ENCODE assay signal across 19 cellular contexts in genomic region chr12:124261885-124262284, GRCh38. TPM values are rescaled to one million over a fixed set of nuclear protein-coding genes. Genes with fewer than 3 reads are reported as not detected.
DNase-seq lines count a peak whose midpoint lies in the region; ATAC-seq lines count a peak whose summit lies in the region.
"Had no signal": no experiment of that assay in that cellular context is flagged by ENCODE, and none has a peak within 500 bp of the region (broad histone marks: within the 10 kb centered on the region; RNA-seq: fewer than 3 reads in every experiment).

No MANE protein-coding gene starts in this region.

- ATAC-seq in aorta (ENCODE audit: low FRiP score) (peak; percentile 44), right cardiac atrium (no peak), HG03432 (IDR thresholded peaks at IDR 0.05; ENCODE audit: unreplicated experiment) (no peak)
- ATAC-seq: HCT116 had no signal

- no peaks in the 10 kb centered on the region for H3K36me3 ChIP-seq in BLaER1
- H3K36me3 ChIP-seq in neuronal stem cell (replicated peaks in 1 of 2; ENCODE audit: control insufficient read depth in 2 of 2, insufficient read depth in 2 of 2, low read length in 2 of 2), result no peaks in the 10 kb centered on the region
- H3K36me3 ChIP-seq in aorta (ENCODE audit: control insufficient read depth in 1 of 2, insufficient read depth in 2 of 2, low read length in 1 of 2), result no peaks in the 10 kb centered on the region

- H2BK5ac ChIP-seq in neuronal stem cell (ENCODE audit: low read length), result no peak overlapping the region

- no peak overlapping the region for H4K8ac ChIP-seq in neuronal stem cell (ENCODE audit: low read depth, low read length)

- H4K91ac ChIP-seq in neuronal stem cell (ENCODE audit: low read depth, low read length, poor library complexity), result no peak overlapping the region

- no peak overlapping the region for H2AFZ ChIP-seq in neuronal stem cell (ENCODE audit: low read length)

- no CpG with 5 or more reads among the region's 12 CpGs for WGBS in neuronal stem cell (ENCODE audit: extremely low coverage in 2 of 2, insufficient read length in 2 of 2, insufficient replicate concordance in 1 of 2), 2 donors
- 94 to 96% methylated on average over 12 of the region's 12 CpGs for WGBS in aorta, 2 donors
- 93% methylated on average over 12 of the region's 12 CpGs for WGBS in right cardiac atrium

- peak overlapping the region; percentile 11 for H2AK5ac ChIP-seq in neuronal stem cell (ENCODE audit: low read depth, low read length)

- no peaks in the 10 kb centered on the region for H3K79me1 ChIP-seq in neuronal stem cell (ENCODE audit: low read depth, low read length)

- H3K4ac ChIP-seq in neuronal stem cell (ENCODE audit: low read length), result no peak overlapping the region

- H2BK120ac ChIP-seq in neuronal stem cell (ENCODE audit: low read depth, low read length), result no peak overlapping the region

- H2BK15ac ChIP-seq in neuronal stem cell (ENCODE audit: low read length), result no peak overlapping the region

- H3K9ac ChIP-seq in BLaER1 (peak overlapping the region; percentile 16; the same call in 1 of the 2 replicates), neuronal stem cell (ENCODE audit: low read depth, low read length, poor library complexity) (no peak overlapping the region)

- H3K27me3 ChIP-seq in BLaER1 (no peaks in the 10 kb centered on the region), neuronal stem cell (ENCODE audit: control insufficient read depth in 3 of 3, insufficient read depth in 3 of 3, low read depth in 1 of 3, low read length in 3 of 3) (peaks cover 0 to 3% (median 0%) of the 10 kb centered on the region in 3 experiments), aorta (ENCODE audit: control insufficient read depth in 1 of 2, insufficient read depth in 2 of 2, low read length in 1 of 2) (no peaks in the 10 kb centered on the region), right cardiac atrium (ENCODE audit: control insufficient read depth, insufficient read depth) (no peaks in the 10 kb centered on the region)

- no peak overlapping the region for H3K14ac ChIP-seq in neuronal stem cell (ENCODE audit: low read length)

- peak; percentile 53 for DNase-seq in ELF-1 (ENCODE audit: low read depth, low spot score)
- DNase-seq in neuronal stem cell (ENCODE audit: low spot score), result no peak
- no peak for DNase-seq in aorta
- DNase-seq in right cardiac atrium, result no peak
- DNase-seq in HuH-7 (ENCODE audit: low spot score), result no peak
- DNase-seq: 8988T; Caco-2; CD4-positive, alpha-beta T cell; GF-D8; GOT3; H7; HFFc6; KG1 had no signal

- H3K4me1 ChIP-seq in BLaER1 (peaks cover 99% of the 10 kb centered on the region), neuronal stem cell (ENCODE audit: control insufficient read depth in 2 of 2, insufficient read depth in 1 of 2, low read depth in 1 of 2, low read length in 2 of 2) (no peaks in the 10 kb centered on the region), aorta (ENCODE audit: control insufficient read depth in 1 of 2, insufficient read depth in 2 of 2, low read length in 2 of 2) (no peaks in the 10 kb centered on the region), right cardiac atrium (ENCODE audit: control insufficient read depth, insufficient read depth, low read length) (no peaks in the 10 kb centered on the region)

- H3K9me3 ChIP-seq in BLaER1 (no peaks in the 10 kb centered on the region), neuronal stem cell (replicated peaks in 1 of 2; ENCODE audit: control insufficient read depth in 2 of 2, insufficient read depth in 1 of 2, low read depth in 1 of 2, low read length in 2 of 2) (no peaks in the 10 kb centered on the region), aorta (ENCODE audit: control insufficient read depth, low read length) (no peaks in the 10 kb centered on the region), right cardiac atrium (ENCODE audit: control insufficient read depth, low read length) (no peaks in the 10 kb centered on the region)
- H3K9me3 ChIP-seq: Caco-2 had no signal

- intact Hi-C loops in aorta (cut with DNase I) (no loop called here), right cardiac atrium (cut with DNase I) (no loop called here)

- H2BK12ac ChIP-seq in neuronal stem cell (ENCODE audit: low read length), result no peak overlapping the region

- no peak overlapping the region; the same call in 1 of the 2 replicates for H3K4me3 ChIP-seq in BLaER1
- H3K4me3 ChIP-seq in neuronal stem cell (ENCODE audit: low read length in 2 of 2), result no peak overlapping the region
- H3K4me3 ChIP-seq in aorta (ENCODE audit: low read length in 2 of 2), result no peak overlapping the region
- H3K4me3 ChIP-seq in right cardiac atrium (ENCODE audit: low read length), result no peak overlapping the region

- H3K23ac ChIP-seq in neuronal stem cell (ENCODE audit: low read depth, low read length, poor library complexity), result no peak overlapping the region

- peak overlapping the region; percentile 76 for H3K18ac ChIP-seq in neuronal stem cell (ENCODE audit: low read length)

- H3K4me2 ChIP-seq in BLaER1 (peak overlapping the region; percentile 93), neuronal stem cell (ENCODE audit: insufficient read depth, low read length, poor library complexity, severe bottlenecking) (no peak overlapping the region)

- no peaks in the 10 kb centered on the region for H4K20me1 ChIP-seq in BLaER1

- H3K27ac ChIP-seq in BLaER1, result peak overlapping the region; percentile 66
- H3K27ac ChIP-seq in neuronal stem cell (replicated peaks; ENCODE audit: low read length), result no peak overlapping the region
- no peak overlapping the region for H3K27ac ChIP-seq in aorta (ENCODE audit: low read depth in 1 of 2, low read length in 2 of 2)
- no peak overlapping the region for H3K27ac ChIP-seq in right cardiac atrium (ENCODE audit: low read length)
- H3K27ac ChIP-seq: C4-2B had no signal

RNA-seq across cellular contexts. Expression of gene RFLNA, which starts 33.0 kb away (rescaled TPM):
- 1.5 TPM for polyA plus RNA-seq in neuronal stem cell (2013, experiment 1 of 2)
- polyA plus RNA-seq in neuronal stem cell (2013, experiment 2 of 2), result 2.0 TPM
- total RNA-seq in aorta (1 to 10 TPM; 1.2 to 1.9 TPM), right cardiac atrium (under 1 TPM; 0.22 to 0.82 (median 0.50) TPM)
- polyA plus RNA-seq in aorta (1 to 10 TPM; 1.6 to 6.8 TPM), right cardiac atrium (0.61 TPM)
- total RNA-seq: CD4-positive, alpha-beta T cell; HFFc6 had no signal
- polyA plus RNA-seq: AG04450, IgD-negative memory B cell had no signal
